Comparison of ENCODE assay signal across 9 cellular contexts in the genomic region with DNA sequence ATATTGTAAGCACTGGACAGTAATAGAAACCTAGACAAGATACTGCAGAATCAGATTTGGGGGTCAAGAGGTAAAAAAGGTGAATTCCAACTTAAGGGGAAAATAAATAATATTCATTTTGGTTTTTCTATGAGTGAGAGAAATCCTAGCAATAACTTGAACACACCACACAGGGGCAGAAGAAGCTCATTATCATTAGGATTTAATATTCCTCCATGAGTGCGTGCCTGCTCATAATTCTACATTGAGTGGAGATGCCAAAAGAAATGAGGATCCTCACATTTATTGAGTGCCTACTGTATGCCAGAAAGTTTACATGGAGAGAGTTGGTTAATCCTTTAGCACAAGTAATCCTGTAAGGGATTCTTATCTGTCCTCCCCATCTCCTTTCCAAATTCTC. TPM values are rescaled to one million over a fixed set of nuclear protein-coding genes. Genes with fewer than 3 reads are reported as not detected.
A peak's percentile ranks its signal among the peaks of the same experiment; 100 is the strongest.
DNase-seq lines count a peak whose midpoint lies in the region; ATAC-seq, FAIRE-seq and TF ChIP-seq lines count a peak whose summit lies in the region.
"Had no signal": no experiment of that assay in that cellular context is flagged by ENCODE, and none has a peak within 500 bp of the region (broad histone marks: within the 10 kb centered on the region; RNA-seq: fewer than 3 reads in every experiment).

No MANE protein-coding gene starts in this region.

- no peak overlapping the region for H3K4me3 ChIP-seq in A549

- H3K4me3 Mint-ChIP-seq in glutamatergic neuron (ENCODE audit: unreplicated experiment) = no peak overlapping the region
- H3K4me3 Mint-ChIP-seq: activated CD4-positive, alpha-beta T cell treated with anti-CD3 and anti-CD28 coated beads, Interleukin-2, amount 10 ng/mL, durations not matched to agents 7 days and 5 days had no signal

- H3K4me2 ChIP-seq in A549 = no peak overlapping the region

- ATAC-seq in A549 (peak; percentile 62 to 75; a peak in 3 of 6 replicates), HG03196 (IDR thresholded peaks at IDR 0.05; ENCODE audit: unreplicated experiment) (no peak), GM19463 (IDR thresholded peaks at IDR 0.05; ENCODE audit: unreplicated experiment) (no peak)

- H3K27ac Mint-ChIP-seq in glutamatergic neuron (ENCODE audit: unreplicated experiment) = peak overlapping the region; percentile 2
- H3K27ac Mint-ChIP-seq: activated CD4-positive, alpha-beta T cell treated with anti-CD3 and anti-CD28 coated beads, Interleukin-2, amount 10 ng/mL, durations not matched to agents 7 days and 5 days had no signal

- TF ChIP-seq RAD21 in A549 (conservative IDR thresholded peaks at IDR 0.05 in 1 of 2, IDR thresholded peaks at IDR 0.05 in 1 of 2) = peak; percentile 66 to 74

- H3K4me1 Mint-ChIP-seq in glutamatergic neuron (ENCODE audit: low read depth, unreplicated experiment) = peaks cover 53% of the 10 kb centered on the region
- H3K4me1 Mint-ChIP-seq: activated CD4-positive, alpha-beta T cell treated with anti-CD3 and anti-CD28 coated beads, Interleukin-2, amount 10 ng/mL, durations not matched to agents 7 days and 5 days had no signal

- no peak for TF ChIP-seq EP300 in A549 (IDR thresholded peaks at IDR 0.05)

- 0% methylated on average over 1 of the region's 1 CpG for WGBS in A549 (ENCODE audit: missing lambda C conversion rate)

- POLR2A ChIA-PET in A549 (lab: Yijun Ruan, JAX) = no interaction called here

- FAIRE-seq in A549 (lab: Jason Lieb, UNC) = no peak

- peaks cover 8% of the 10 kb centered on the region for H3K27me3 Mint-ChIP-seq in glutamatergic neuron (ENCODE audit: unreplicated experiment)

- no peak for TF ChIP-seq POLR2A in A549 (IDR thresholded peaks at IDR 0.05; ENCODE audit: low read length)

- H3K4me1 ChIP-seq in A549 = no peaks in the 10 kb centered on the region

- DNase-seq in A549 (ENCODE audit: low read depth in 1 of 2, low spot score in 1 of 2) = peak in 1 of 2 experiments; percentile 27
- peak; percentile 40 for DNase-seq in HCEC 1CT
- DNase-seq in SK-N-DZ (ENCODE audit: low spot score) = peak; percentile 10
- DNase-seq in glutamatergic neuron = no peak
- DNase-seq in iPS-NIHi7 (ENCODE audit: extremely low spot score) = no peak
- DNase-seq in NCI-H1436 treated with DMSO at 0.1 percent for 48 hours (lab: John Stamatoyannopoulos, UW) = no peak
- DNase-seq: activated CD4-positive, alpha-beta T cell treated with anti-CD3 and anti-CD28 coated beads, Interleukin-2, amount 10 ng/mL, durations not matched to agents 7 days and 5 days had no signal

- peaks cover 21% of the 10 kb centered on the region for H3K9me3 Mint-ChIP-seq in glutamatergic neuron (ENCODE audit: unreplicated experiment)
- H3K9me3 Mint-ChIP-seq: activated CD4-positive, alpha-beta T cell treated with anti-CD3 and anti-CD28 coated beads, Interleukin-2, amount 10 ng/mL, durations not matched to agents 7 days and 5 days had no signal

- no peaks in the 10 kb centered on the region for H3K9me3 ChIP-seq in A549

- no peak overlapping the region for H3K27ac ChIP-seq in A549

- CTCF ChIA-PET in A549 (lab: Yijun Ruan, JAX) = interaction anchor here (0.6 to 13.9 kb wide), 34 partner anchors 9 to 572 kb away, joined by 3 to 280 read pairs (median 4); a partner anchor contains a TSS

- TF ChIP-seq CTCF in A549 (IDR thresholded peaks at IDR 0.05) (peak; percentile 55), glutamatergic neuron (IDR thresholded peaks at IDR 0.05; ENCODE audit: partially characterized antibody, unreplicated experiment) (peak; percentile 26)

- H3K36me3 Mint-ChIP-seq in glutamatergic neuron (ENCODE audit: unreplicated experiment) = peaks cover 12% of the 10 kb centered on the region

TF ChIP-seq in A549, 52 proteins besides CTCF, POLR2A, EP300 and RAD21:
- TF ChIP-seq, protein P1, sequence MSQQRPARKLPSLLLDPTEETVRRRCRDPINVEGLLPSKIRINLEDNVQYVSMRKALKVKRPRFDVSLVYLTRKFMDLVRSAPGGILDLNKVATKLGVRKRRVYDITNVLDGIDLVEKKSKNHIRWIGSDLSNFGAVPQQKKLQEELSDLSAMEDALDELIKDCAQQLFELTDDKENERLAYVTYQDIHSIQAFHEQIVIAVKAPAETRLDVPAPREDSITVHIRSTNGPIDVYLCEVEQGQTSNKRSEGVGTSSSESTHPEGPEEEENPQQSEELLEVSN (IDR thresholded peaks at IDR 0.05; ENCODE audit: borderline replicate concordance, low read depth) = no peak
- TF ChIP-seq SMC3 (IDR thresholded peaks at IDR 0.05) = peak; percentile 69

RNA-seq across cellular contexts. Expression of a gene that starts 40.5 kb away (rescaled TPM):
- polyA plus RNA-seq in A549 (2011; rRNA removed) (4.6 and 5.4 TPM in 2 replicates), A549 (2017; fragmentation: RNase III; extraction: RNeasy Plus Mini Kit Qiagen cat#74134 plus additional on column Dnase treatment) (5.7 to 11.7 TPM (median 8.5 TPM) in 3 replicates)
- 1.5 and 2.6 TPM in 2 replicates for polyA plus RNA-seq in A549 (2012; cell fraction: cytosol; rRNA removed)
- polyA plus RNA-seq in A549 (2012; cell fraction: nucleus; rRNA removed) = 1.8 and 3.0 TPM in 2 replicates
- 3.1 and 3.9 TPM in 2 replicates for polyA minus RNA-seq in A549 (2011; rRNA and poly(A)+ RNA removed)
- polyA plus RNA-seq in SK-N-DZ (2014; cell fraction: cytosol; rRNA removed) = 52.2 and 57.9 TPM in 2 replicates
- polyA plus RNA-seq in SK-N-DZ (2014; cell fraction: nucleus; rRNA removed) = 42.6 and 46.1 TPM in 2 replicates
- total RNA-seq in glutamatergic neuron (ENCODE audit: unreplicated experiment) = 552 TPM

Comparison
In these comparisons a context has a peak if more than half of its experiments do, and no peak if none do; other contexts are left out.
1. ATAC-seq: peak in A549 (2 of 2); none in HG03196 (single experiment) and GM19463 (single experiment).
2. DNase-seq: peak in HCEC 1CT (single experiment) and SK-N-DZ (single experiment); none in glutamatergic neuron (single experiment), iPS-NIHi7 (single experiment) and NCI-H1436 treated with DMSO at 0.1 percent for 48 hours (single experiment).